In genomic region chrX:48475774-48476577, GRCh38 we compare ENCODE assay signal across 1 cellular context.
TF ChIP-seq lines count a peak whose summit lies in the region.

A gene with protein sequence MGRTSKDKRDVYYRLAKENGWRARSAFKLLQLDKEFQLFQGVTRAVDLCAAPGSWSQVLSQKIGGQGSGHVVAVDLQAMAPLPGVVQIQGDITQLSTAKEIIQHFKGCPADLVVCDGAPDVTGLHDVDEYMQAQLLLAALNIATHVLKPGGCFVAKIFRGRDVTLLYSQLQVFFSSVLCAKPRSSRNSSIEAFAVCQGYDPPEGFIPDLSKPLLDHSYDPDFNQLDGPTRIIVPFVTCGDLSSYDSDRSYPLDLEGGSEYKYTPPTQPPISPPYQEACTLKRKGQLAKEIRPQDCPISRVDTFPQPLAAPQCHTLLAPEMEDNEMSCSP (plus strand): TSS chrX:48476199. CDS start chrX:48478048, 1,849 bp downstream.

TF ChIP-seq in HepG2, 621 proteins besides CTCF, POLR2A, EP300 and RAD21 (continued from another document and continues in another):
- TF ChIP-seq ZNF142 (CRISPR knock-in tag; IDR thresholded peaks at IDR 0.05): peak; percentile 49; the same call in 1 of the 2 replicates
- 0 out of 2 replicates have a peak, but pooled peaks have one; percentile 37 for TF ChIP-seq ARID2 (CRISPR knock-in tag; IDR thresholded peaks at IDR 0.05; ENCODE audit: borderline replicate concordance)
- peak; percentile 89; the same call in 1 of the 2 replicates for TF ChIP-seq THAP9 (CRISPR knock-in tag; IDR thresholded peaks at IDR 0.05; ENCODE audit: borderline replicate concordance)
- 0 out of 2 replicates have a peak, but pooled peaks have one; percentile 53 for TF ChIP-seq AHR (CRISPR knock-in tag; IDR thresholded peaks at IDR 0.05)
- TF ChIP-seq GABPB1 (CRISPR knock-in tag; IDR thresholded peaks at IDR 0.05): peak; percentile 87
- TF ChIP-seq KLF15 (CRISPR knock-in tag; IDR thresholded peaks at IDR 0.05; ENCODE audit: borderline replicate concordance): no peak
- TF ChIP-seq HDAC2 (CRISPR knock-in tag; IDR thresholded peaks at IDR 0.05): peak; percentile 45
- no peak for TF ChIP-seq ZNF10 (CRISPR knock-in tag; IDR thresholded peaks at IDR 0.05; ENCODE audit: borderline replicate concordance, low read depth)
- TF ChIP-seq ZBTB8A (CRISPR knock-in tag; IDR thresholded peaks at IDR 0.05; ENCODE audit: borderline replicate concordance, low read depth): no peak
- TF ChIP-seq, protein P1, sequence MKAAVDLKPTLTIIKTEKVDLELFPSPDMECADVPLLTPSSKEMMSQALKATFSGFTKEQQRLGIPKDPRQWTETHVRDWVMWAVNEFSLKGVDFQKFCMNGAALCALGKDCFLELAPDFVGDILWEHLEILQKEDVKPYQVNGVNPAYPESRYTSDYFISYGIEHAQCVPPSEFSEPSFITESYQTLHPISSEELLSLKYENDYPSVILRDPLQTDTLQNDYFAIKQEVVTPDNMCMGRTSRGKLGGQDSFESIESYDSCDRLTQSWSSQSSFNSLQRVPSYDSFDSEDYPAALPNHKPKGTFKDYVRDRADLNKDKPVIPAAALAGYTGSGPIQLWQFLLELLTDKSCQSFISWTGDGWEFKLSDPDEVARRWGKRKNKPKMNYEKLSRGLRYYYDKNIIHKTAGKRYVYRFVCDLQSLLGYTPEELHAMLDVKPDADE (CRISPR knock-in tag; IDR thresholded peaks at IDR 0.05): no peak
- TF ChIP-seq TFDP1 (CRISPR knock-in tag; IDR thresholded peaks at IDR 0.05; ENCODE audit: borderline replicate concordance): peak; percentile 38; the same call in 1 of the 2 replicates
- TF ChIP-seq, protein P2, sequence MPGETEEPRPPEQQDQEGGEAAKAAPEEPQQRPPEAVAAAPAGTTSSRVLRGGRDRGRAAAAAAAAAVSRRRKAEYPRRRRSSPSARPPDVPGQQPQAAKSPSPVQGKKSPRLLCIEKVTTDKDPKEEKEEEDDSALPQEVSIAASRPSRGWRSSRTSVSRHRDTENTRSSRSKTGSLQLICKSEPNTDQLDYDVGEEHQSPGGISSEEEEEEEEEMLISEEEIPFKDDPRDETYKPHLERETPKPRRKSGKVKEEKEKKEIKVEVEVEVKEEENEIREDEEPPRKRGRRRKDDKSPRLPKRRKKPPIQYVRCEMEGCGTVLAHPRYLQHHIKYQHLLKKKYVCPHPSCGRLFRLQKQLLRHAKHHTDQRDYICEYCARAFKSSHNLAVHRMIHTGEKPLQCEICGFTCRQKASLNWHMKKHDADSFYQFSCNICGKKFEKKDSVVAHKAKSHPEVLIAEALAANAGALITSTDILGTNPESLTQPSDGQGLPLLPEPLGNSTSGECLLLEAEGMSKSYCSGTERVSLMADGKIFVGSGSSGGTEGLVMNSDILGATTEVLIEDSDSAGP (CRISPR knock-in tag; IDR thresholded peaks at IDR 0.05; ENCODE audit: borderline replicate concordance): peak; percentile 80; the same call in 1 of the 2 replicates
- TF ChIP-seq KMT2B (CRISPR knock-in tag; IDR thresholded peaks at IDR 0.05): 0 out of 2 replicates have a peak, but pooled peaks have one; percentile 20
- TF ChIP-seq DMAP1 (CRISPR knock-in tag; IDR thresholded peaks at IDR 0.05): peak; percentile 76; the same call in 1 of the 2 replicates
- peak; percentile 46; the same call in 1 of the 2 replicates for TF ChIP-seq ETV5 (CRISPR knock-in tag; IDR thresholded peaks at IDR 0.05; ENCODE audit: borderline replicate concordance)
- TF ChIP-seq ZNF253 (CRISPR knock-in tag; IDR thresholded peaks at IDR 0.05; ENCODE audit: borderline replicate concordance): 0 out of 2 replicates have a peak, but pooled peaks have one; percentile 31
- TF ChIP-seq SUZ12 (IDR thresholded peaks at IDR 0.05; ENCODE audit: low read depth, low read length): peak; percentile 43; the same call in 1 of the 2 replicates
- 0 out of 2 replicates have a peak, but pooled peaks have one; percentile 24 for TF ChIP-seq ZNF747 (CRISPR knock-in tag; IDR thresholded peaks at IDR 0.05; ENCODE audit: borderline replicate concordance)
- 0 out of 2 replicates have a peak, but pooled peaks have one; percentile 43 for TF ChIP-seq ZNF275 (CRISPR knock-in tag; IDR thresholded peaks at IDR 0.05; ENCODE audit: borderline replicate concordance)
- peak; percentile 42; the same call in 1 of the 2 replicates for TF ChIP-seq GATAD2A (CRISPR knock-in tag; IDR thresholded peaks at IDR 0.05)
- no peak for TF ChIP-seq SMARCC2 (IDR thresholded peaks at IDR 0.05)
- TF ChIP-seq ZBTB43 (CRISPR knock-in tag; conservative IDR thresholded peaks at IDR 0.05): no peak
- TF ChIP-seq MTA1 (CRISPR knock-in tag; IDR thresholded peaks at IDR 0.05; ENCODE audit: borderline replicate concordance): peak; percentile 22; the same call in 1 of the 2 replicates
- TF ChIP-seq HCFC1 (IDR thresholded peaks at IDR 0.05; ENCODE audit: low read depth, low read length): peak; percentile 76
- TF ChIP-seq CREM (IDR thresholded peaks at IDR 0.05): peak; percentile 95
- no peak for TF ChIP-seq CREM (CRISPR knock-in tag; IDR thresholded peaks at IDR 0.05)
- no peak for TF ChIP-seq ZNF225 (CRISPR knock-in tag; IDR thresholded peaks at IDR 0.05)
- TF ChIP-seq ZBTB38 (CRISPR knock-in tag; IDR thresholded peaks at IDR 0.05): 0 out of 2 replicates have a peak, but pooled peaks have one; percentile 19
- TF ChIP-seq, protein P3, sequence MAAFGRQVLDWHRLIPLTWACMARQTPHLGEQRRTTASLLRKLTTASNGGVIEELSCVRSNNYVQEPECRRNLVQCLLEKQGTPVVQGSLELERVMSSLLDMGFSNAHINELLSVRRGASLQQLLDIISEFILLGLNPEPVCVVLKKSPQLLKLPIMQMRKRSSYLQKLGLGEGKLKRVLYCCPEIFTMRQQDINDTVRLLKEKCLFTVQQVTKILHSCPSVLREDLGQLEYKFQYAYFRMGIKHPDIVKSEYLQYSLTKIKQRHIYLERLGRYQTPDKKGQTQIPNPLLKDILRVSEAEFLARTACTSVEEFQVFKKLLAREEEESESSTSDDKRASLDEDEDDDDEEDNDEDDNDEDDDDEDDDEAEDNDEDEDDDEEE (CRISPR knock-in tag; IDR thresholded peaks at IDR 0.05): 0 out of 2 replicates have a peak, but pooled peaks have one; percentile 49
- peak; percentile 87 for TF ChIP-seq GMEB2 (CRISPR knock-in tag; IDR thresholded peaks at IDR 0.05; ENCODE audit: low read depth)
- peak; percentile 77 for TF ChIP-seq POGK (CRISPR knock-in tag; conservative IDR thresholded peaks at IDR 0.05)
- peak; percentile 91 for TF ChIP-seq YY1 (IDR thresholded peaks at IDR 0.05; ENCODE audit: insufficient read depth, insufficient replicate concordance, low read depth, low read length)
- TF ChIP-seq SOX13 (IDR thresholded peaks at IDR 0.05): no peak
- peak in 1 of 2 experiments; percentile 61; a peak in 2 of 4 replicates for TF ChIP-seq SOX13 (CRISPR knock-in tag; conservative IDR thresholded peaks at IDR 0.05 in 1 of 2, IDR thresholded peaks at IDR 0.05 in 1 of 2)
